Comparison of ENCODE assay signal across 10 cellular contexts in genomic region chr5:176675676-176676360, GRCh38. TPM values are rescaled to one million over a fixed set of nuclear protein-coding genes. Genes with fewer than 3 reads are reported as not detected.
A peak's percentile ranks its signal among the peaks of the same experiment; 100 is the strongest.
DNase-seq lines count a peak whose midpoint lies in the region; ATAC-seq and TF ChIP-seq lines count a peak whose summit lies in the region.
"Had no signal": no experiment of that assay in that cellular context is flagged by ENCODE, and none has a peak within 500 bp of the region (broad histone marks: within the 10 kb centered on the region; RNA-seq: fewer than 3 reads in every experiment).

No MANE protein-coding gene starts in this region.

- TF ChIP-seq RAD21 in Ishikawa (IDR thresholded peaks at IDR 0.05; ENCODE audit: low read depth) = 0 out of 2 replicates have a peak, but pooled peaks have one; percentile 17

- ATAC-seq in DND-41 (ENCODE audit: insufficient read depth, low read depth) (no peak), body of pancreas (no peak), mucosa of descending colon (peak; percentile 41), HG02852 (IDR thresholded peaks at IDR 0.05; ENCODE audit: unreplicated experiment) (no peak), HG02759 (IDR thresholded peaks at IDR 0.05; ENCODE audit: unreplicated experiment) (no peak), HG03520 (IDR thresholded peaks at IDR 0.05; ENCODE audit: unreplicated experiment) (no peak)

- H3K4me1 ChIP-seq in DND-41 (ENCODE audit: insufficient read depth, low read length) = no peaks in the 10 kb centered on the region
- no peaks in the 10 kb centered on the region for H3K4me1 ChIP-seq in body of pancreas
- no peaks in the 10 kb centered on the region for H3K4me1 ChIP-seq in mucosa of descending colon (ENCODE audit: low read depth)
- H3K4me1 ChIP-seq in uterus = peaks cover 0 to 5% of the 10 kb centered on the region in 2 donors

- intact Hi-C loops in body of pancreas (cut with DNase I) (no loop called here), mucosa of descending colon (cut with DNase I, micrococcal nuclease) (no loop called here), uterus (cut with DNase I; ENCODE audit: low total_unique reads) (no loop called here)

- DNase-seq in DND-41 = no peak
- DNase-seq in body of pancreas = no peak
- no peak for DNase-seq in mucosa of descending colon
- DNase-seq in uterus = no peak

- no peak overlapping the region for H2AFZ ChIP-seq in DND-41 (ENCODE audit: low read depth, low read length)

- WGBS in body of pancreas, 2 donors = 59 to 62% methylated on average over 19 of the region's 19 CpGs

- no peak overlapping the region for H3K9ac ChIP-seq in DND-41 (ENCODE audit: low read depth, low read length)

- no peak overlapping the region for H3K4me3 ChIP-seq in DND-41 (ENCODE audit: low read depth in 1 of 2, low read length in 2 of 2)
- H3K4me3 ChIP-seq in body of pancreas = no peak overlapping the region
- H3K4me3 ChIP-seq in mucosa of descending colon = no peak overlapping the region
- no peak overlapping the region for H3K4me3 ChIP-seq in uterus

- TF ChIP-seq CTCF in DND-41 (IDR thresholded peaks at IDR 0.05; ENCODE audit: borderline replicate concordance, extremely low read depth, low read length, poor library complexity, severe bottlenecking) (peak; percentile 31), body of pancreas (IDR thresholded peaks at IDR 0.05) (peak in 4 of 7 experiments; percentile 17 to 36 (median 24)), mucosa of descending colon (IDR thresholded peaks at IDR 0.05) (no peak), uterus (IDR thresholded peaks at IDR 0.05) (peak in 2 of 4 experiments; percentile 5 to 9)

- H3K36me3 ChIP-seq in DND-41 (ENCODE audit: insufficient read depth, low read length) (no peaks in the 10 kb centered on the region), body of pancreas (replicated peaks in 1 of 2; ENCODE audit: insufficient read depth in 1 of 2, low read depth in 2 of 2) (no peaks in the 10 kb centered on the region), mucosa of descending colon (ENCODE audit: low read depth) (no peaks in the 10 kb centered on the region), uterus (no peaks in the 10 kb centered on the region)

- H4K20me1 ChIP-seq in DND-41 (ENCODE audit: insufficient read depth, low read length) = no peaks in the 10 kb centered on the region; the same call in 1 of the 2 replicates

- H3K4me2 ChIP-seq in DND-41 (ENCODE audit: insufficient read depth, low read length) = no peak overlapping the region

- TF ChIP-seq POLR2A in body of pancreas (IDR thresholded peaks at IDR 0.05) (no peak), uterus (IDR thresholded peaks at IDR 0.05) (no peak)

- no peaks in the 10 kb centered on the region for H3K9me3 ChIP-seq in DND-41 (ENCODE audit: insufficient read depth, low read length, severe bottlenecking)
- no peaks in the 10 kb centered on the region for H3K9me3 ChIP-seq in body of pancreas
- no peaks in the 10 kb centered on the region for H3K9me3 ChIP-seq in mucosa of descending colon
- H3K9me3 ChIP-seq in uterus = no peaks in the 10 kb centered on the region

- no peak overlapping the region for H3K27ac ChIP-seq in DND-41 (ENCODE audit: low read length)
- no peak overlapping the region for H3K27ac ChIP-seq in body of pancreas
- H3K27ac ChIP-seq in uterus = no peak overlapping the region

- TF ChIP-seq EP300 in Ishikawa (IDR thresholded peaks at IDR 0.05; ENCODE audit: borderline replicate concordance) = no peak

- H3K79me2 ChIP-seq in DND-41 (ENCODE audit: insufficient read depth, low read length) = no peaks in the 10 kb centered on the region

- H3K27me3 ChIP-seq in DND-41 (ENCODE audit: insufficient read depth, low read length, poor library complexity) = peaks cover 2% of the 10 kb centered on the region
- H3K27me3 ChIP-seq in body of pancreas = no peaks in the 10 kb centered on the region
- H3K27me3 ChIP-seq in uterus = peaks cover 0 to 15% of the 10 kb centered on the region in 2 donors

TF ChIP-seq in Ishikawa, 13 proteins besides CTCF, POLR2A, EP300 and RAD21:
- TF ChIP-seq TEAD4 (IDR thresholded peaks at IDR 0.05) (peak; percentile 86), YY1 (IDR thresholded peaks at IDR 0.05; ENCODE audit: low read depth) (no peak)

RNA-seq across cellular contexts. Expression of gene TSPAN17, which starts 28.5 kb away (rescaled TPM):
- total RNA-seq in body of pancreas (10 to 100 TPM; 24.1 to 37.6 TPM), mucosa of descending colon (10 to 100 TPM; 25.7 to 36.3 (median 31.9) TPM), uterus (10 to 100 TPM in 3 of 4 donors, 1 to 10 TPM in 1; 10.0 to 45.6 (median 20.2) TPM)

RNA-seq across cellular contexts. Expression of gene EIF4E1B, which starts 45.3 kb away (rescaled TPM):
- total RNA-seq in body of pancreas (10 to 100 TPM in 1 of 2 donors, under 1 TPM in 1; 0.26 to 11.5 TPM), mucosa of descending colon (not detected), uterus (not detected)
- total RNA-seq: activated CD8-positive, alpha-beta memory T cell treated with anti-CD3 and anti-CD28 coated beads for 36 hours; LHCN-M2 had no signal

RNA-seq across cellular contexts. Expression of gene SNCB, which starts 45.5 kb away (rescaled TPM):
- total RNA-seq in body of pancreas (not detected), mucosa of descending colon (under 1 TPM in 1 of 3 donors, not detected in 2; 0.89 TPM), uterus (not detected)
- total RNA-seq: activated CD8-positive, alpha-beta memory T cell treated with anti-CD3 and anti-CD28 coated beads for 36 hours had no signal
